Comparison of ENCODE assay signal across 8 cellular contexts in the genomic region with DNA sequence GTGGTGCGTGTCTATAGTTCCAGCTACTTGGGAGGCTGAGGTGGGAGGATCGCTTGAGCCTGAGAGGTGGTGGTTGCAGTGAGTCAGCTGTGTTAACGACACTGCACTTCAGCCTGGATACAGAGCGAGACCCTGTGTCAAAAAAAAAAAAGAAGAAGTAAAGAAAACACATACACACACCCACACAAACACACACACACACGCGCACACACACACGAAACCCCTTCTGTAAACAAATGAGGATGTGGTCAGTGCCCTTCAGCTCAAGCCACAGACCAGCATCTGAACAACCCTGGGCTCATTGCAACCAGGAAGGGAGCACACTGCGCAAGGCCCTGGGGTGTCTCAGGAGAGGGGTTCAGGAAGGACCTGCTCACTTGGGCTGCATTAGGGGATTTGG. TPM values are rescaled to one million over a fixed set of nuclear protein-coding genes. Genes with fewer than 3 reads are reported as not detected.
DNase-seq lines count a peak whose midpoint lies in the region; ATAC-seq and TF ChIP-seq lines count a peak whose summit lies in the region.

No MANE protein-coding gene starts in this region.

- no peak overlapping the region for H3K4me3 ChIP-seq in SJCRH30
- no peak overlapping the region for H3K4me3 ChIP-seq in effector memory CD4-positive, alpha-beta T cell (ENCODE audit: insufficient read depth, low read depth, low read length, poor library complexity, severe bottlenecking)

- no peaks in the 10 kb centered on the region for H3K9me3 ChIP-seq in SJCRH30 (replicated peaks)
- no peaks in the 10 kb centered on the region for H3K9me3 ChIP-seq in effector memory CD4-positive, alpha-beta T cell (ENCODE audit: control insufficient read depth, low read length)

- no peak overlapping the region for H3K27ac ChIP-seq in SJCRH30
- no peak overlapping the region for H3K27ac ChIP-seq in effector memory CD4-positive, alpha-beta T cell (ENCODE audit: insufficient read depth, low read length, poor library complexity, severe bottlenecking)

- peak; percentile 38 for DNase-seq in GM10266 (ENCODE audit: extremely low spot score)
- no peak for DNase-seq in RKO (ENCODE audit: low spot score)
- no peak for DNase-seq in SJCRH30
- DNase-seq in effector memory CD4-positive, alpha-beta T cell: no peak

- H3K36me3 ChIP-seq in SJCRH30: no peaks in the 10 kb centered on the region
- no peaks in the 10 kb centered on the region for H3K36me3 ChIP-seq in effector memory CD4-positive, alpha-beta T cell (ENCODE audit: control insufficient read depth, insufficient read depth, low read length)

- ATAC-seq in GM21360 (IDR thresholded peaks at IDR 0.05; ENCODE audit: unreplicated experiment): peak; percentile 66
- peak; percentile 71 for ATAC-seq in HG03439 (IDR thresholded peaks at IDR 0.05; ENCODE audit: unreplicated experiment)
- ATAC-seq in esophagus mucosa: peak; percentile 31
- ATAC-seq in HG02970 (IDR thresholded peaks at IDR 0.05; ENCODE audit: low FRiP score, unreplicated experiment): no peak

- H3K4me1 ChIP-seq in SJCRH30: no peaks in the 10 kb centered on the region
- H3K4me1 ChIP-seq in effector memory CD4-positive, alpha-beta T cell (ENCODE audit: control insufficient read depth, insufficient read depth, low read length, poor library complexity, severe bottlenecking): peaks cover 3% of the 10 kb centered on the region

- TF ChIP-seq CTCF in GM10266 (IDR thresholded peaks at IDR 0.05; ENCODE audit: control insufficient read depth, insufficient read depth, low read depth, missing control alignments): no peak

- H3K27me3 ChIP-seq in SJCRH30: peaks cover 27% of the 10 kb centered on the region
- no peaks in the 10 kb centered on the region for H3K27me3 ChIP-seq in effector memory CD4-positive, alpha-beta T cell (replicated peaks; ENCODE audit: control insufficient read depth, insufficient read depth, low read length, poor library complexity, severe bottlenecking)

RNA-seq across cellular contexts. Expression of gene KCNF1, which starts 47.9 kb away (rescaled TPM):
- not detected for total RNA-seq in esophagus mucosa
- total RNA-seq in SJCRH30 (2014; rRNA removed; shearing (Covaris generic)): 0.42 and 0.51 TPM in 2 replicates

RNA-seq across cellular contexts. Expression of gene PDIA6, which starts 51.3 kb away (rescaled TPM):
- total RNA-seq in esophagus mucosa: 90.4 TPM
- total RNA-seq in SJCRH30 (2014; rRNA removed; shearing (Covaris generic)): 269 and 274 TPM in 2 replicates
